1 cellular context compared by ENCODE assay signal in the genomic region with DNA sequence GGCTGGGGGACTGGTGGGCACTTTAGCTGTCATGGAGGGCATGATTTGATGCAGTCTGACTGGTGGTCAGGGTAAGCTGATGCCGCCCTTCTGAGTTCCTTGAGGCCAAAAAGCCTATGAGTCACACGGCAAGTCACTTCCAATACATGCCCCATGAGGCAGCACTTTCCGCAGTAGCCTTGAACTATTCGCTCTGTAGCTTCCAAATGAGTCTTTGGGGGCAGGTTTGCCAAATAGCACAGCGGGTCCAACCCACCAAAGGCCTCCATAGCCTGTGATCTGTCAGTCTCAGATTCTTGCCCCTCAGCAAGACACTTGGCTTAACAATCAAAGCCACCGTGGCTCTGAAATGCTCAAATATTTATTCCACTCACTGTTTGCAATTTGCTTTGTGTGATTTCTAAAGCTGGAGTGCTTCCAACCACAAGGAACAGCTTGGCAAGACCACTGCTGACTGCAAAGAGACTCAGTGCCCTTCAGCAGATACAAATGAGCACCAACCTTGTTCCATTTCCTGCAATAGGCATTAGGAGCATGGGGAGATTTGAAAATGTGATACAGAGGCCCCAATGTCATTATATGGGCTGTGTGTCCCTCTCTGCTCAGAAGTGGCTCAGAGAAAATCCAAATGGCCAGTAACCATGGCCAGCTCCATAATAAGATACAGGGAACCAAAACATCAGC.
A peak's percentile ranks its signal among the peaks of the same experiment; 100 is the strongest.
TF ChIP-seq lines count a peak whose summit lies in the region.

No MANE protein-coding gene starts in this region.

TF ChIP-seq in HCT116, 20 proteins besides CTCF, POLR2A, EP300 and RAD21 (continued from another document):
- TF ChIP-seq TCF7L2 (IDR thresholded peaks at IDR 0.05; ENCODE audit: borderline replicate concordance, extremely low read depth, insufficient read depth, insufficient read length) (peak; percentile 72), JUND (IDR thresholded peaks at IDR 0.05) (peak; percentile 71), CEBPB (IDR thresholded peaks at IDR 0.05; ENCODE audit: low read depth) (peak; percentile 38; the same call in 1 of the 2 replicates), FOSL1 (IDR thresholded peaks at IDR 0.05; ENCODE audit: low read depth) (peak; percentile 78), SRF (IDR thresholded peaks at IDR 0.05; ENCODE audit: low read depth) (peak; percentile 13; the same call in 1 of the 2 replicates), EGR1 (IDR thresholded peaks at IDR 0.05; ENCODE audit: low read depth) (no peak), ELF1 (IDR thresholded peaks at IDR 0.05; ENCODE audit: borderline replicate concordance, low read depth) (no peak), POLR2AphosphoS5 (IDR thresholded peaks at IDR 0.05; ENCODE audit: low read depth, low read length) (0 out of 2 replicates have a peak, but pooled peaks have one; percentile 29)
- TF ChIP-seq, protein P1, sequence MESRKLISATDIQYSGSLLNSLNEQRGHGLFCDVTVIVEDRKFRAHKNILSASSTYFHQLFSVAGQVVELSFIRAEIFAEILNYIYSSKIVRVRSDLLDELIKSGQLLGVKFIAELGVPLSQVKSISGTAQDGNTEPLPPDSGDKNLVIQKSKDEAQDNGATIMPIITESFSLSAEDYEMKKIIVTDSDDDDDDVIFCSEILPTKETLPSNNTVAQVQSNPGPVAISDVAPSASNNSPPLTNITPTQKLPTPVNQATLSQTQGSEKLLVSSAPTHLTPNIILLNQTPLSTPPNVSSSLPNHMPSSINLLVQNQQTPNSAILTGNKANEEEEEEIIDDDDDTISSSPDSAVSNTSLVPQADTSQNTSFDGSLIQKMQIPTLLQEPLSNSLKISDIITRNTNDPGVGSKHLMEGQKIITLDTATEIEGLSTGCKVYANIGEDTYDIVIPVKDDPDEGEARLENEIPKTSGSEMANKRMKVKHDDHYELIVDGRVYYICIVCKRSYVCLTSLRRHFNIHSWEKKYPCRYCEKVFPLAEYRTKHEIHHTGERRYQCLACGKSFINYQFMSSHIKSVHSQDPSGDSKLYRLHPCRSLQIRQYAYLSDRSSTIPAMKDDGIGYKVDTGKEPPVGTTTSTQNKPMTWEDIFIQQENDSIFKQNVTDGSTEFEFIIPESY (IDR thresholded peaks at IDR 0.05; ENCODE audit: extremely low read depth, insufficient replicate concordance, low read length) = no peak
